In genomic region chr15:58771621-58772235, GRCh38 we compare ENCODE assay signal across 8 cellular contexts. TPM values are rescaled to one million over a fixed set of nuclear protein-coding genes. Genes with fewer than 3 reads are reported as not detected.
DNase-seq lines count a peak whose midpoint lies in the region; ATAC-seq and TF ChIP-seq lines count a peak whose summit lies in the region.

No MANE protein-coding gene starts in this region.

- no peaks in the 10 kb centered on the region for H4K20me1 ChIP-seq in HCT116 (ENCODE audit: insufficient read depth)

- H3K27ac ChIP-seq in HCT116 (ENCODE audit: low read depth, low read length): peak overlapping the region; percentile 92

- no peaks in the 10 kb centered on the region for H3K9me3 Mint-ChIP-seq in neural crest cell

- no peaks in the 10 kb centered on the region for H3K36me3 Mint-ChIP-seq in neural crest cell (ENCODE audit: low read depth)

- RAD21 ChIA-PET in HCT116 (lab: Charles Lee; ENCODE audit: low non-redundant PET in 1 of 2, low total read pairs in 2 of 2, uncharacterized antibody in 2 of 2, unreplicated experiment in 2 of 2): no interaction called here

- peaks cover 10% of the 10 kb centered on the region for H3K4me1 Mint-ChIP-seq in neural crest cell

- no peak for TF ChIP-seq CTCF in GM12865 (IDR thresholded peaks at IDR 0.05; ENCODE audit: insufficient read depth, low read depth, low read length, missing control alignments)
- TF ChIP-seq CTCF in HCT116 (IDR thresholded peaks at IDR 0.05 in 2 of 3, conservative IDR thresholded peaks at IDR 0.05 in 1 of 3; ENCODE audit: borderline replicate concordance in 1 of 3, insufficient read depth in 1 of 3, low read depth in 2 of 3, low read length in 2 of 3): no peak
- TF ChIP-seq CTCF in NB4 (IDR thresholded peaks at IDR 0.05; ENCODE audit: low read depth, low read length): no peak
- no peak for TF ChIP-seq CTCF in foreskin fibroblast (IDR thresholded peaks at IDR 0.05; ENCODE audit: low read depth, low read length)
- no peak for TF ChIP-seq CTCF in neural crest cell (conservative IDR thresholded peaks at IDR 0.05)

- H3K27me3 Mint-ChIP-seq in neural crest cell (ENCODE audit: low read depth): no peaks in the 10 kb centered on the region

- H3K4me1 ChIP-seq in HCT116 (ENCODE audit: control insufficient read depth in 1 of 2, insufficient read depth in 2 of 2, low read length in 2 of 2): peaks cover 14 to 18% of the 10 kb centered on the region in 2 experiments

- no peaks in the 10 kb centered on the region for H3K9me2 ChIP-seq in HCT116 (ENCODE audit: insufficient read depth)

- intact Hi-C loops in HCT116 (cut with micrococcal nuclease): loop anchor here (2.0 to 5.0 kb wide), 3 partner anchors 95 to 334 kb away; partner anchors contain the start of gene SLTM

- H3K9me3 ChIP-seq in HCT116 (ENCODE audit: control insufficient read depth in 1 of 2, insufficient read depth in 1 of 2, low read depth in 1 of 2, low read length in 2 of 2): no peaks in the 10 kb centered on the region

- H3K36me3 ChIP-seq in HCT116 (ENCODE audit: control insufficient read depth in 1 of 2, insufficient read depth in 2 of 2, low read length in 2 of 2): no peaks in the 10 kb centered on the region

- no peak overlapping the region for H2AFZ ChIP-seq in HCT116 (ENCODE audit: low read depth, low read length, poor library complexity, severe bottlenecking)

- CTCF ChIA-PET in HCT116 (lab: Charles Lee): interaction anchor here (0.6 to 1.7 kb wide), 3 partner anchors 16 to 544 kb away, joined by 3 to 10 read pairs (median 4); no protein-coding TSS in a partner anchor

- TF ChIP-seq RAD21 in HCT116 (IDR thresholded peaks at IDR 0.05; ENCODE audit: low read depth): no peak

- peak overlapping the region; percentile 90 for H3K4me3 ChIP-seq in GM12865 (ENCODE audit: low read depth, low read length)
- H3K4me3 ChIP-seq in HCT116 (replicated peaks in 1 of 2; ENCODE audit: low read depth in 1 of 2, low read length in 2 of 2): peak overlapping the region; percentile 84 to 94
- H3K4me3 ChIP-seq in NB4 (ENCODE audit: low read depth, low read length): peak overlapping the region; percentile 80
- H3K4me3 ChIP-seq in foreskin fibroblast (ENCODE audit: low read depth in 1 of 2, low read length in 2 of 2): peak overlapping the region; percentile 61 to 95

- peak; percentile 23 for ATAC-seq in HCT116

- H3K27me3 ChIP-seq in HCT116 (ENCODE audit: insufficient read depth, low read length): no peaks in the 10 kb centered on the region

- H3K4me2 ChIP-seq in HCT116 (ENCODE audit: low read length): peak overlapping the region; percentile 96

- DNase-seq in GM12865 (ENCODE audit: low read depth): peak; percentile 41
- DNase-seq in HCT116 (ENCODE audit: low read depth, low spot score): no peak
- peak; percentile 46 for DNase-seq in NB4 (ENCODE audit: low read depth)
- DNase-seq in activated effector memory CD4-positive, alpha-beta T cell treated with Interleukin-2 at 50 U/mL for 16 hours: peak; percentile 4
- peak in 1 of 2 donors; percentile 52 for DNase-seq in foreskin fibroblast
- peak; percentile 24 for DNase-seq in neural crest cell (ENCODE audit: low read depth, low spot score)
- DNase-seq in NOMO-1 treated with DMSO at 0.1 percent for 48 hours (lab: John Stamatoyannopoulos, UW; ENCODE audit: unreplicated experiment): no peak
- DNase-seq in 8988T: no peak

- BruUV-seq in HCT116 (replicated peaks; lab: Mats Ljungman, UMichigan): no TSS peak

- POLR2A ChIA-PET in HCT116 (lab: Charles Lee): interaction anchor here (0.7 to 2.1 kb wide), 4 partner anchors 9 to 502 kb away, joined by 3 to 16 read pairs (median 4); partner anchors contain the start of gene ADAM10

- no peak for TF ChIP-seq POLR2A in HCT116 (IDR thresholded peaks at IDR 0.05; ENCODE audit: borderline replicate concordance, extremely low read depth, insufficient read depth, insufficient read length)
- TF ChIP-seq POLR2A in NB4 (IDR thresholded peaks at IDR 0.05; ENCODE audit: extremely low read depth, insufficient read length): no peak

- no peak overlapping the region for H3K27ac Mint-ChIP-seq in neural crest cell (ENCODE audit: unreplicated experiment)

- peak overlapping the region; percentile 86 for H3K9ac ChIP-seq in HCT116 (ENCODE audit: low read length)

- H3K4me3 Mint-ChIP-seq in neural crest cell: no peak overlapping the region

- H3K79me2 ChIP-seq in HCT116 (ENCODE audit: insufficient read depth, low read length): peaks cover 48% of the 10 kb centered on the region

TF ChIP-seq in HCT116, 20 proteins besides CTCF, POLR2A, EP300 and RAD21:
- TF ChIP-seq SP1 (IDR thresholded peaks at IDR 0.05; ENCODE audit: low read depth) (no peak), ZNF274 (IDR thresholded peaks at IDR 0.05; ENCODE audit: low read depth, low read length) (no peak), ZBTB33 (IDR thresholded peaks at IDR 0.05; ENCODE audit: extremely low read depth, insufficient replicate concordance, low read length) (no peak), JUND (IDR thresholded peaks at IDR 0.05) (no peak), SIN3A (IDR thresholded peaks at IDR 0.05; ENCODE audit: low read depth) (no peak)

RNA-seq across cellular contexts. Expression of gene MINDY2, which starts 0.6 kb away (rescaled TPM):
- 17.6 TPM for total RNA-seq in HCT116 (2021; ENCODE audit: unreplicated experiment)
- polyA plus RNA-seq in HCT116 (2012): 5.1 and 6.9 TPM in 2 replicates
- total RNA-seq in neural crest cell: 14.3 and 15.3 TPM in 2 replicates

RNA-seq across cellular contexts. Expression of gene ADAM10, which starts 22.2 kb away (rescaled TPM):
- total RNA-seq in HCT116 (2021; ENCODE audit: unreplicated experiment): 158 TPM
- 87.7 and 88.1 TPM in 2 replicates for polyA plus RNA-seq in HCT116 (2012)
- total RNA-seq in neural crest cell: 116 and 125 TPM in 2 replicates

Comparison
In these comparisons a context has a peak if more than half of its experiments do, and no peak if none do; other contexts are left out.
1. DNase-seq: peak in GM12865 (single experiment), NB4 (single experiment), activated effector memory CD4-positive, alpha-beta T cell treated with Interleukin-2 at 50 U/mL for 16 hours (single experiment) and neural crest cell (single experiment); none in HCT116 (single experiment), NOMO-1 treated with DMSO at 0.1 percent for 48 hours (single experiment) and 8988T (single experiment).
2. Peak in every context shown above with its lines, with median percentiles within 50 percentile points of each other: H3K4me3 ChIP-seq.